Comparison of ENCODE assay signal across 16 cellular contexts in the genomic region with DNA sequence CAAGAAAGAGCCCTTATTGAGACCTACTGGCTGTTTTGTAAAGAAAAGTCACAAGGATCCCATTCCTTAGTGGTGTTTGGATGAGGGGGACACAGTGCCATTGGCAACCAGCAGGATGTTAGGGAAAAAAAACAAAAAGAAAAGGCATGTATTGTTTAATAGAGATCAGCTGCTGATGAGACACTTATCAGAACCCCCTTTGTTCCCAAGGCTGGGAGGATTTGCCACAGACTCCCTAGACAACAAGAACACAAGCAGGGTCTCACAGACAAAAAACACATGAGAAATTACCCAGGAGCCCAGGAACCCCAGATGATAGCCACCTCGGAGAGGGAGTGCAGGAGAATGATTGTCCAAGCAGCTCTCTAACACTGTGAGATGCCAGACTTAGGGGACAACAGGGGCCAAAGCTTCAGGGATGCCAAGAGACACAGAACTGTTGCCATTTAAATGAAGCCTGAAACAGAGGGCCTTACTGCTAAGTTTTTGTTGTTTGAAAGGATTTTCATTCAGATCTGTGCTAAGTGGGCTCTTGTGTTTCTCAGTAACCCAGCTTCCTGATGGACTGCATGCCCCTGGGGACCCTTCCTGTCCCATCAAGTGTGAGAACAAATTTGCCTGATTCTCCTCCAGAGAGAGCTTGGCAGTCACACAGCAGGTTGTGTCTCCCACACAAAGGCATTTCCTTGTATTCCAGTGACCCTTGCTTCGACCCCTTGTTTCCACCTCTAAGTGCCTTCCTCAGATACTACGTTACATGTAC. TPM values are rescaled to one million over a fixed set of nuclear protein-coding genes. Genes with fewer than 3 reads are reported as not detected.
DNase-seq lines count a peak whose midpoint lies in the region; ATAC-seq and TF ChIP-seq lines count a peak whose summit lies in the region.
"Had no signal": no experiment of that assay in that cellular context is flagged by ENCODE, and none has a peak within 500 bp of the region (broad histone marks: within the 10 kb centered on the region; RNA-seq: fewer than 3 reads in every experiment).

No MANE protein-coding gene starts in this region.

- no peaks in the 10 kb centered on the region for H3K36me3 Mint-ChIP-seq in progenitor cell of endocrine pancreas (ENCODE audit: insufficient read depth)
- H3K36me3 Mint-ChIP-seq in activated T-helper 17 cell treated with anti-CD3 and anti-CD28 coated beads, Interleukin-2, amount 50 U/mL, for 72 hours (ENCODE audit: low read depth) = no peaks in the 10 kb centered on the region
- H3K36me3 Mint-ChIP-seq: CD8-positive, alpha-beta memory T cell; stimulated activated memory B cell treated with anti-CD40 and anti-IgM and Interleukin-4, amounts not matched to agents 10 μg/mL and 1 μg/mL and 100 μg/mL, for 72 hours; T-cell had no signal

- no peak for TF ChIP-seq CTCF in progenitor cell of endocrine pancreas (IDR thresholded peaks at IDR 0.05; ENCODE audit: unreplicated experiment)

- no peak overlapping the region for H3K4me3 Mint-ChIP-seq in progenitor cell of endocrine pancreas (ENCODE audit: low read depth)
- no peak overlapping the region for H3K4me3 Mint-ChIP-seq in activated T-helper 17 cell treated with anti-CD3 and anti-CD28 coated beads, Interleukin-2, amount 50 U/mL, for 72 hours
- H3K4me3 Mint-ChIP-seq: activated CD8-positive, alpha-beta T cell treated with anti-CD3 and anti-CD28 coated beads, Interleukin-2, amount 10 ng/mL, durations not matched to agents 7 days and 5 days; CD8-positive, alpha-beta memory T cell; stimulated activated memory B cell treated with anti-CD40 and anti-IgM and Interleukin-4, amounts not matched to agents 10 μg/mL and 1 μg/mL and 100 μg/mL, for 72 hours; T-cell had no signal

- no peaks in the 10 kb centered on the region for H3K9me3 ChIP-seq in iPS-15b (ENCODE audit: control insufficient read depth, insufficient read depth, low read length)
- H3K9me3 ChIP-seq: upper lobe of left lung had no signal

- peaks cover 7% of the 10 kb centered on the region for H3K4me1 ChIP-seq in iPS-15b (ENCODE audit: control insufficient read depth, insufficient read depth, low read length)
- H3K4me1 ChIP-seq: upper lobe of left lung had no signal

- ATAC-seq in GM18498 (IDR thresholded peaks at IDR 0.05; ENCODE audit: unreplicated experiment) = no peak
- ATAC-seq in activated T-helper 17 cell treated with anti-CD3 and anti-CD28 coated beads, Interleukin-2, amount 50 U/mL, for 72 hours (replicated peaks) = no peak
- no peak for ATAC-seq in GM19397 (IDR thresholded peaks at IDR 0.05; ENCODE audit: unreplicated experiment)
- ATAC-seq: activated CD8-positive, alpha-beta T cell treated with anti-CD3 and anti-CD28 coated beads, Interleukin-2, amount 10 ng/mL, durations not matched to agents 7 days and 5 days; left ventricle myocardium superior; stimulated activated memory B cell treated with anti-CD40 and anti-IgM and Interleukin-4, amounts not matched to agents 10 μg/mL and 1 μg/mL and 100 μg/mL, for 72 hours; T-cell had no signal

- H3K36me3 ChIP-seq in iPS-15b (ENCODE audit: control insufficient read depth, insufficient read depth, low read length) = peaks cover 7% of the 10 kb centered on the region
- H3K36me3 ChIP-seq: upper lobe of left lung had no signal

- peaks cover 4% of the 10 kb centered on the region for H3K4me1 Mint-ChIP-seq in progenitor cell of endocrine pancreas (ENCODE audit: low read depth)
- H3K4me1 Mint-ChIP-seq in activated T-helper 17 cell treated with anti-CD3 and anti-CD28 coated beads, Interleukin-2, amount 50 U/mL, for 72 hours = no peaks in the 10 kb centered on the region
- H3K4me1 Mint-ChIP-seq: CD8-positive, alpha-beta memory T cell; stimulated activated memory B cell treated with anti-CD40 and anti-IgM and Interleukin-4, amounts not matched to agents 10 μg/mL and 1 μg/mL and 100 μg/mL, for 72 hours; T-cell had no signal

- no peaks in the 10 kb centered on the region for H3K9me3 Mint-ChIP-seq in progenitor cell of endocrine pancreas (ENCODE audit: low read depth)
- no peaks in the 10 kb centered on the region for H3K9me3 Mint-ChIP-seq in activated T-helper 17 cell treated with anti-CD3 and anti-CD28 coated beads, Interleukin-2, amount 50 U/mL, for 72 hours
- H3K9me3 Mint-ChIP-seq: CD8-positive, alpha-beta memory T cell; stimulated activated memory B cell treated with anti-CD40 and anti-IgM and Interleukin-4, amounts not matched to agents 10 μg/mL and 1 μg/mL and 100 μg/mL, for 72 hours; T-cell had no signal

- H3K9ac ChIP-seq in iPS-15b (ENCODE audit: low read depth, low read length) = peak overlapping the region; percentile 41

- peak overlapping the region; percentile 41 for H3K27ac Mint-ChIP-seq in progenitor cell of endocrine pancreas
- no peak overlapping the region for H3K27ac Mint-ChIP-seq in activated T-helper 17 cell treated with anti-CD3 and anti-CD28 coated beads, Interleukin-2, amount 50 U/mL, for 72 hours
- H3K27ac Mint-ChIP-seq: activated CD8-positive, alpha-beta T cell treated with anti-CD3 and anti-CD28 coated beads, Interleukin-2, amount 10 ng/mL, durations not matched to agents 7 days and 5 days; CD8-positive, alpha-beta memory T cell; stimulated activated memory B cell treated with anti-CD40 and anti-IgM and Interleukin-4, amounts not matched to agents 10 μg/mL and 1 μg/mL and 100 μg/mL, for 72 hours; T-cell had no signal

- no peaks in the 10 kb centered on the region for H3K27me3 ChIP-seq in iPS-15b (ENCODE audit: control insufficient read depth, insufficient read depth, low read length)
- H3K27me3 ChIP-seq: upper lobe of left lung had no signal

- H3K27me3 Mint-ChIP-seq in progenitor cell of endocrine pancreas = peaks cover 16% of the 10 kb centered on the region
- H3K27me3 Mint-ChIP-seq in activated T-helper 17 cell treated with anti-CD3 and anti-CD28 coated beads, Interleukin-2, amount 50 U/mL, for 72 hours = peaks cover 9% of the 10 kb centered on the region

- DNase-seq in COLO829 (ENCODE audit: low spot score) (peak; percentile 51), anterior cingulate cortex (lab: John Stamatoyannopoulos, UW) (peak in 34 of 58 donors; percentile 1 to 79 (median 19)), progenitor cell of endocrine pancreas (ENCODE audit: low spot score, unreplicated experiment) (no peak), A172 (ENCODE audit: low spot score) (no peak)
- DNase-seq: activated CD8-positive, alpha-beta T cell treated with anti-CD3 and anti-CD28 coated beads, Interleukin-2, amount 10 ng/mL, durations not matched to agents 7 days and 5 days; CD8-positive, alpha-beta memory T cell; central memory CD4-positive, alpha-beta T cell; left ventricle myocardium superior; NCI-H1436; T-cell; upper lobe of left lung had no signal

- H3K4me3 ChIP-seq in iPS-15b (ENCODE audit: low read depth, low read length) = no peak overlapping the region
- H3K4me3 ChIP-seq: upper lobe of left lung had no signal

RNA-seq across cellular contexts. Expression of a gene that starts 48.7 kb away (rescaled TPM):
- 1.4 and 2.3 TPM in 2 replicates for total RNA-seq in progenitor cell of endocrine pancreas
- not detected in 2 replicates for total RNA-seq in A172 (2014; rRNA removed; shearing (Covaris generic))
- under 1 TPM in 1 of 2 donors, not detected in 1; 0.09 TPM for total RNA-seq in activated T-helper 17 cell treated with anti-CD3 and anti-CD28 coated beads, Interleukin-2, amount 50 U/mL, for 72 hours
- total RNA-seq: activated CD8-positive, alpha-beta T cell treated with anti-CD3 and anti-CD28 coated beads, Interleukin-2, amount 10 ng/mL, durations not matched to agents 7 days and 5 days had no signal

Comparison
In these comparisons a context has a peak if more than half of its experiments do, and no peak if none do; other contexts are left out.
1. DNase-seq: peak in COLO829 (single experiment) and anterior cingulate cortex (34 of 58); none in progenitor cell of endocrine pancreas (single experiment) and A172 (single experiment).